25 cellular contexts compared by ENCODE assay signal in the genomic region with DNA sequence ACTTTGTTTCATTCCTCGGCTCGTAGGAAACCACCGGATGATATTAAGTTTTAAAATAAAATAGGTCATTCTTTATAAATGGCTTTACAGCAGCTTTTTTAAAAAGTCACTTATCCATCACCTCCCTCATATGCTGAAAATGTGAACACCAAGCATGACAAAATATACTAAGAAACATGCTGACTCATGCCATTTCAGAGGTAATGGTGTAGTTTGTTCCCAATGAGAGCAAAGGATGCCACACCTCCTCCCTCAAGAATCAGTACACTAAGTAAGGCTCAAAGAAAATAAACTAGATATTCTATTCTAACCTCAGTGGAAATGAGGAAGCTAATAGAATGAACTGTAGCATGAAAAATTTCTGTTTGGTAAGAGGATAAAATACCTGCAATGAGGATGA. TPM values are rescaled to one million over a fixed set of nuclear protein-coding genes. Genes with fewer than 3 reads are reported as not detected.
DNase-seq lines count a peak whose midpoint lies in the region; ATAC-seq, FAIRE-seq and TF ChIP-seq lines count a peak whose summit lies in the region.
"Had no signal": no experiment of that assay in that cellular context is flagged by ENCODE, and none has a peak within 500 bp of the region (broad histone marks: within the 10 kb centered on the region; RNA-seq: fewer than 3 reads in every experiment).

No MANE protein-coding gene starts in this region.

- DNase-seq in HepG2 (ENCODE audit: low spot score): no peak
- DNase-seq in right lobe of liver: no peak
- no peak for DNase-seq in K562 (ENCODE audit: extremely low read depth in 1 of 4, low spot score in 3 of 4)
- DNase-seq in kidney glomerular epithelial cell (lab: John Stamatoyannopoulos, UW): peak; percentile 47
- no peak for DNase-seq in NCI-H2171 treated with DMSO at 0.1 percent for 48 hours (lab: John Stamatoyannopoulos, UW)
- DNase-seq in NCI-H748 treated with DMSO at 0.1 percent for 48 hours (lab: John Stamatoyannopoulos, UW): no peak
- DNase-seq: AML-193; Calu3; DMS79; HFFc6; Kasumi-1; NCI-H1436 treated with DMSO at 0.1 percent for 48 hours; NCI-H2081; NCI-H2227 treated with DMSO at 0.1 percent for 48 hours; NCI-H526; NK-92 treated with Interleukin-12 subunit alpha and Interleukin-12 subunit beta, amount 100 ng/mL, for 24 hours; OCI-M1 had no signal

- no peak overlapping the region for H3K27ac ChIP-seq in HepG2 (ENCODE audit: extremely low read length, insufficient read depth, low read length)
- H3K27ac ChIP-seq in right lobe of liver: no peak overlapping the region
- H3K27ac ChIP-seq in K562 (ENCODE audit: extremely low read depth, low read depth, low read length): no peak overlapping the region
- H3K27ac ChIP-seq: RWPE1, SK-N-MC had no signal

- H3K9ac ChIP-seq in HepG2 (ENCODE audit: insufficient read depth, low read depth, low read length) (no peak overlapping the region), K562 (ENCODE audit: insufficient read depth in 1 of 2, low read depth in 2 of 2, low read length in 2 of 2) (no peak overlapping the region)

- no peak overlapping the region for H3K4me2 ChIP-seq in HepG2 (ENCODE audit: low read depth, low read length)
- H3K4me2 ChIP-seq in K562 (ENCODE audit: insufficient read depth, low read length): no peak overlapping the region
- H3K4me2 ChIP-seq: GM23338 had no signal

- no peaks in the 10 kb centered on the region for H3K79me2 ChIP-seq in HepG2 (ENCODE audit: insufficient read depth, low read length)
- no peaks in the 10 kb centered on the region for H3K79me2 ChIP-seq in K562 (ENCODE audit: control insufficient read depth, insufficient read depth, low read length)

- H3K4me3 ChIP-seq in HepG2 (replicated peaks in 1 of 3; ENCODE audit: insufficient read depth in 1 of 3, low read depth in 2 of 3, low read length in 3 of 3): no peak overlapping the region
- no peak overlapping the region for H3K4me3 ChIP-seq in right lobe of liver
- H3K4me3 ChIP-seq in K562: no peak overlapping the region
- H3K4me3 ChIP-seq: GM12878, GM23338, SK-N-MC had no signal

- H3K4me1 ChIP-seq in HepG2 (ENCODE audit: insufficient read depth, low read length): no peaks in the 10 kb centered on the region
- no peaks in the 10 kb centered on the region for H3K4me1 ChIP-seq in right lobe of liver
- H3K4me1 ChIP-seq in K562 (replicated peaks in 1 of 2; ENCODE audit: control insufficient read depth in 2 of 2, insufficient read depth in 2 of 2, low read length in 2 of 2): no peaks in the 10 kb centered on the region

- TF ChIP-seq POLR2A in HepG2 (IDR thresholded peaks at IDR 0.05; ENCODE audit: insufficient read depth in 1 of 2, low read depth in 2 of 2, low read length in 2 of 2): no peak
- TF ChIP-seq POLR2A in right lobe of liver (IDR thresholded peaks at IDR 0.05): no peak
- TF ChIP-seq POLR2A in K562 (conservative IDR thresholded peaks at IDR 0.05): no peak

- FAIRE-seq in HepG2 (lab: Jason Lieb, UNC): no peak
- no peak for FAIRE-seq in K562 (lab: Jason Lieb, UNC)
- FAIRE-seq: GM12878, GM19239 had no signal

- BruUV-seq in HepG2 (replicated peaks; lab: Mats Ljungman, UMichigan): no TSS peak
- BruUV-seq in K562 (replicated peaks; lab: Mats Ljungman, UMichigan): no TSS peak

- POLR2A ChIA-PET in HepG2 (lab: Yijun Ruan, JAX): no interaction called here
- POLR2A ChIA-PET in K562 (lab: Yijun Ruan, JAX): no interaction called here

- CTCF ChIA-PET in HepG2 (lab: Yijun Ruan, JAX; ENCODE audit: low intra/inter-chr PET ratio, low total read pairs) (no interaction called here), K562 (lab: Yijun Ruan, JAX; ENCODE audit: low intra/inter-chr PET ratio) (no interaction called here)

- TF ChIP-seq EP300 in HepG2 (IDR thresholded peaks at IDR 0.05; ENCODE audit: low read depth in 2 of 2, low read length in 2 of 2): no peak
- TF ChIP-seq EP300 in HepG2 (CRISPR knock-in tag; IDR thresholded peaks at IDR 0.05; ENCODE audit: borderline replicate concordance): no peak
- TF ChIP-seq EP300 in K562 (IDR thresholded peaks at IDR 0.05; ENCODE audit: low read length): no peak

- WGBS in HepG2 (ENCODE audit: low lambda C conversion rate): 49% methylated on average over 3 of the region's 3 CpGs
- WGBS in right lobe of liver (ENCODE audit: insufficient coverage, low coverage, low lambda C conversion rate, missing lambda C conversion rate): 68% methylated on average over 3 of the region's 3 CpGs
- 0% methylated on average over 3 of the region's 3 CpGs for WGBS in K562 (ENCODE audit: insufficient coverage, low coverage, missing lambda C conversion rate)

- in situ Hi-C loops in HepG2 (cut with HindIII; ENCODE audit: extremely low pct_ligation_motif_present, low pct_unique_long_range_greater_than_20kb): loop anchor here (25.0 kb wide), 2 partner anchors 370 to 620 kb away; no protein-coding TSS in a partner anchor
- in situ Hi-C loops in K562 (cut with MboI): no loop called here

- H3K36me3 ChIP-seq in HepG2 (replicated peaks in 1 of 2; ENCODE audit: control insufficient read depth in 1 of 2, insufficient read depth in 2 of 2, low read length in 2 of 2): no peaks in the 10 kb centered on the region
- H3K36me3 ChIP-seq in right lobe of liver: no peaks in the 10 kb centered on the region
- no peaks in the 10 kb centered on the region for H3K36me3 ChIP-seq in K562 (ENCODE audit: control insufficient read depth, insufficient read depth, low read length)

- H4K20me1 ChIP-seq in HepG2 (ENCODE audit: insufficient read depth, low read length) (no peaks in the 10 kb centered on the region), K562 (replicated peaks; ENCODE audit: control insufficient read depth, insufficient read depth, low read length) (no peaks in the 10 kb centered on the region)

- H3K27me3 ChIP-seq in HepG2 (ENCODE audit: control insufficient read depth in 1 of 2, insufficient read depth in 2 of 2, low read length in 2 of 2): no peaks in the 10 kb centered on the region; a peak in 1 of 5 replicates
- H3K27me3 ChIP-seq in right lobe of liver: no peaks in the 10 kb centered on the region
- H3K27me3 ChIP-seq in K562 (ENCODE audit: control insufficient read depth in 2 of 2, insufficient read depth in 2 of 2, low read length in 2 of 2): no peaks in the 10 kb centered on the region

- H3K9me1 ChIP-seq in K562 (ENCODE audit: control insufficient read depth, insufficient read depth, low read length): no peaks in the 10 kb centered on the region

- no peak overlapping the region for H2AFZ ChIP-seq in HepG2 (ENCODE audit: low read length)
- H2AFZ ChIP-seq in K562 (ENCODE audit: low read depth, low read length): no peak overlapping the region

- intact Hi-C loops in HepG2 (cut with micrococcal nuclease; ENCODE audit: unreplicated experiment) (loop anchor here (10.0 kb wide), 2 partner anchors 128 to 162 kb away; no protein-coding TSS in a partner anchor), right lobe of liver (cut with DNase I) (no loop called here), K562 (cut with micrococcal nuclease) (no loop called here)

- H3K9me3 ChIP-seq in HepG2 (ENCODE audit: low read length) (no peaks in the 10 kb centered on the region), right lobe of liver (no peaks in the 10 kb centered on the region), K562 (replicated peaks; ENCODE audit: control insufficient read depth, insufficient read depth, low read depth, low read length) (no peaks in the 10 kb centered on the region)

- TF ChIP-seq CTCF in HepG2 (CRISPR knock-in tag; IDR thresholded peaks at IDR 0.05) (no peak), right lobe of liver (IDR thresholded peaks at IDR 0.05) (no peak), K562 (IDR thresholded peaks at IDR 0.05 in 2 of 3, conservative IDR thresholded peaks at IDR 0.05 in 1 of 3; ENCODE audit: insufficient read depth in 2 of 3, low read depth in 1 of 3, low read length in 3 of 3) (no peak)

- no peak for ATAC-seq in HepG2
- no peak for ATAC-seq in right lobe of liver
- no peak for ATAC-seq in K562
- no peak for ATAC-seq in HG02763 (IDR thresholded peaks at IDR 0.05; ENCODE audit: unreplicated experiment)
- no peak for ATAC-seq in GM18867 (IDR thresholded peaks at IDR 0.05; ENCODE audit: unreplicated experiment)
- ATAC-seq: GM12878 had no signal

- TF ChIP-seq RAD21 in HepG2 (CRISPR knock-in tag; IDR thresholded peaks at IDR 0.05): no peak
- TF ChIP-seq RAD21 in K562 (CRISPR knock-in tag; conservative IDR thresholded peaks at IDR 0.05 in 1 of 2, IDR thresholded peaks at IDR 0.05 in 1 of 2): no peak

RNA-seq across cellular contexts. Expression of gene DIO2, which starts 5.5 kb away (rescaled TPM):
- total RNA-seq in HepG2 (2016; rRNA removed; fragmentation: Illumina TruSeq; extraction: Trizol) (not detected in 2 replicates), right lobe of liver (under 1 TPM in 2 of 6 experiments, not detected in 4; 0.02 to 0.33 TPM), K562 (2014; rRNA removed) (not detected in 2 replicates), K562 (2014; rRNA removed; fragmentation: Illumina TruSeq; extraction: Trizol) (not detected in 2 replicates), K562 (2015; rRNA removed; fragmentation: Illumina TruSeq; extraction: Trizol) (not detected in 2 replicates), K562 (2021) (not detected in 2 replicates)
- not detected in 2 replicates for total RNA-seq in HepG2 (2016; cell fraction: cytosol; rRNA removed; fragmentation: Illumina TruSeq; extraction: Trizol; ENCODE audit: low read depth)
- 0.02 TPM in 1 of 2 replicates, not detected in the other for total RNA-seq in HepG2 (2016; cell fraction: insoluble cytoplasmic fraction; rRNA removed; fragmentation: Illumina TruSeq; extraction: Trizol)
- total RNA-seq in HepG2 (2016; cell fraction: membrane; rRNA removed; fragmentation: Illumina TruSeq; extraction: Trizol): not detected in 2 replicates
- not detected in 2 replicates for total RNA-seq in HepG2 (2016; cell fraction: nucleus; rRNA removed; fragmentation: Illumina TruSeq; extraction: Trizol)
- polyA plus RNA-seq in HepG2 (2011; rRNA removed) (not detected in 2 replicates), K562 (2011; rRNA removed) (not detected in 2 replicates), K562 (2014; fragmentation: Illumina TruSeq; extraction: Trizol) (not detected in 2 replicates), K562 (2014; fragmentation: Nextera tagmentation; extraction: Ambion mirVana) (not detected), K562 (2014; rRNA removed) (not detected in 2 replicates)
- polyA plus RNA-seq in HepG2 (2011; cell fraction: cytosol; rRNA removed): not detected in 2 replicates
- not detected in 2 replicates for polyA plus RNA-seq in HepG2 (2011; cell fraction: nucleus; rRNA removed)
- not detected in 2 replicates for polyA plus RNA-seq in HepG2 (2012)
- not detected in 2 replicates for polyA plus RNA-seq in HepG2 (2016; cell fraction: cytosol; fragmentation: Illumina TruSeq; extraction: Trizol; ENCODE audit: low read depth)
- not detected in 2 replicates for polyA plus RNA-seq in HepG2 (2016; cell fraction: insoluble cytoplasmic fraction; fragmentation: Illumina TruSeq; extraction: Trizol; ENCODE audit: low read depth)
- polyA plus RNA-seq in HepG2 (2016; cell fraction: membrane; fragmentation: Illumina TruSeq; extraction: Trizol; ENCODE audit: low read depth): not detected in 2 replicates
- polyA plus RNA-seq in HepG2 (2016; cell fraction: nucleus; fragmentation: Illumina TruSeq; extraction: Trizol; ENCODE audit: insufficient read depth, low read depth): 0.07 TPM in 1 of 2 replicates, not detected in the other
- polyA minus RNA-seq in HepG2 (2011; rRNA and poly(A)+ RNA removed; ENCODE audit: low replicate concordance): 127 TPM in 1 of 2 replicates, not detected in the other
- polyA minus RNA-seq in HepG2 (2011; cell fraction: cytosol; rRNA and poly(A)+ RNA removed): 0.89 TPM in 1 of 2 replicates, not detected in the other
- 0.26 and 0.37 TPM in 2 replicates for polyA minus RNA-seq in HepG2 (2011; cell fraction: nucleus; rRNA and poly(A)+ RNA removed)
- total RNA-seq in K562 (2011; cell fraction: chromatin; rRNA removed; ENCODE audit: low replicate concordance): not detected in 2 replicates
- not detected in 2 replicates for total RNA-seq in K562 (2011; cell fraction: nucleolus; rRNA removed)
- not detected in 2 replicates for total RNA-seq in K562 (2011; cell fraction: nucleoplasm; rRNA removed)
- polyA plus RNA-seq in K562 (2011; cell fraction: cytosol; rRNA removed): not detected in 2 replicates
- not detected in 2 replicates for polyA plus RNA-seq in K562 (2011; cell fraction: nucleus; rRNA removed)
- polyA plus RNA-seq in K562 (2012): not detected in 2 replicates
- polyA minus RNA-seq in K562 (2011; rRNA and poly(A)+ RNA removed): not detected in 2 replicates
- 1.3 TPM in 1 of 2 replicates, not detected in the other for polyA minus RNA-seq in K562 (2011; cell fraction: cytosol; rRNA and poly(A)+ RNA removed)
- polyA minus RNA-seq in K562 (2011; cell fraction: nucleus; rRNA and poly(A)+ RNA removed): 0.13 TPM in 1 of 2 replicates, not detected in the other
- total RNA-seq: G401, GM12878 had no signal
- polyA plus RNA-seq: GM12878 had no signal

Comparison
In these comparisons a context has a peak if more than half of its experiments do, and no peak if none do; other contexts are left out.
1. Of the 241 proteins assayed by ChIP-seq in both HepG2 and K562: peak only in HepG2: MAFF and MAFK; only in K562: none; in both: none; in neither: 239.